23 cellular contexts compared by ENCODE assay signal in the genomic region with DNA sequence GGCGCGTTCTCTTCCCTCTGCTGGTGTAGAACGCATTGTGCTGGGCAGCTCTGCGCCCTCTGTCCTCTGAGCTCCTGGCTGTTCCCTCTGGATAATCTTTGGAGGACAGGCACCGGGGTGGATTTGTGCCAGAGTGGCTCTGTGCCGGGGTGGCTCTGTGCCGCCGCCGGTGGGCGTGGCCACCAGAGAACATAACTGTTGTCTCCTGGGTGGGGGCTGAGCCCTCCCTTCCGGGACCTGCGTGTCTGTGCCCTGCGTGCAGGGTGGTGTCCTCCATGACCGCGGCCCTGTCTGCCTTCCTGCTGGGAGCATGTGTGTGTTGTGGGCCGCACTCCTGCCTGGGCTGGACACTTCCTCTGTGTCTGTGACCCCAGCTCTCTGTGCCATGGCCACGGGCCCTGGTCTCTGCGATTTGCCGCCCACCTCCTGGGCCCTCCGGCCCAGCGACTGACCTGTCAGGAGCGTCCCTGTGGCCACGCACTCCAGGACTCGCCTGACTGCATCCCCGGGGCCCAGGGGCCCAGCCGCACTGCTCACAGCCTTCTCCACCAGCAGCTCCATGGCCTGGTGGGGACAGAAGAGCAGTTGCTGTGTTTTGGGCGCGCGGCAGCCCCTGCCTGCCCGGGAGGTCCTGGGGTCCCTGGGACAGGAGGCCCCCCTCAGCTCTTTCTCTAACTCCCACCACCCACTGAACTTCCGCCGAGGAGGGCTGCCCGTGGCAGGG. TPM values are rescaled to one million over a fixed set of nuclear protein-coding genes. Genes with fewer than 3 reads are reported as not detected.
DNase-seq lines count a peak whose midpoint lies in the region; ATAC-seq and TF ChIP-seq lines count a peak whose summit lies in the region.
"Had no signal": no experiment of that assay in that cellular context is flagged by ENCODE, and none has a peak within 500 bp of the region (broad histone marks: within the 10 kb centered on the region; RNA-seq: fewer than 3 reads in every experiment).

No MANE protein-coding gene starts in this region.

- H4K20me1 ChIP-seq in BLaER1 treated with 17β-estradiol and CSF1 and Interleukin-3, amounts not matched to agents 10 nM and 100 nM, result no peaks in the 10 kb centered on the region

- peak overlapping the region in 2 of 11 experiments; percentile 16 to 40; a peak in 4 of 22 replicates for H3K9ac ChIP-seq in BLaER1 treated with 17β-estradiol and CSF1 and Interleukin-3, amounts not matched to agents 10 nM and 100 nM
- H3K9ac ChIP-seq: parathyroid adenoma had no signal

- H3K27me3 Mint-ChIP-seq in endothelial cell (ENCODE audit: unreplicated experiment), result peaks cover 6% of the 10 kb centered on the region
- no peaks in the 10 kb centered on the region for H3K27me3 Mint-ChIP-seq in natural killer cell treated with Interleukin-12 subunit alpha and Interleukin-12 subunit beta and Interleukin-15 and Interleukin-18, amount 100 ng/mL, for 72 hours
- H3K27me3 Mint-ChIP-seq: activated naive CD8-positive, alpha-beta T cell treated with anti-CD3 and anti-CD28 coated beads, Interleukin-2, amount 50 U/mL, for 24 hours; activated T-helper 17 cell treated with anti-CD3 and anti-CD28 coated beads, Interleukin-2, amount 50 U/mL, for 72 hours; CD8-positive, alpha-beta memory T cell; naive thymus-derived CD8-positive, alpha-beta T cell had no signal

- TF ChIP-seq CTCF in endothelial cell (IDR thresholded peaks at IDR 0.05; ENCODE audit: unreplicated experiment), result no peak

- ATAC-seq in natural killer cell treated with Interleukin-12 subunit alpha and Interleukin-12 subunit beta and Interleukin-15 and Interleukin-18, amount 100 ng/mL, for 72 hours, result no peak
- no peak for ATAC-seq in GM19395 (IDR thresholded peaks at IDR 0.05; ENCODE audit: unreplicated experiment)
- ATAC-seq: activated naive CD8-positive, alpha-beta T cell treated with anti-CD3 and anti-CD28 coated beads, Interleukin-2, amount 50 U/mL, for 24 hours; activated T-helper 17 cell treated with anti-CD3 and anti-CD28 coated beads, Interleukin-2, amount 50 U/mL, for 72 hours; GM12878; naive thymus-derived CD8-positive, alpha-beta T cell; stimulated activated effector memory CD8-positive, alpha-beta T cell treated with anti-CD3 and anti-CD28 coated beads, Interleukin-12 subunit alpha, Interleukin-12 subunit beta, amount 100 ng/mL, for 72 hours had no signal

- H3K4me1 ChIP-seq in BLaER1 treated with 17β-estradiol and CSF1 and Interleukin-3, amounts not matched to agents 10 nM and 100 nM, result peaks cover 50 to 72% (median 61%) of the 10 kb centered on the region in 10 experiments
- H3K4me1 ChIP-seq: parathyroid adenoma had no signal

- peak; percentile 49 for DNase-seq in G401 (ENCODE audit: low spot score)
- no peak for DNase-seq in endothelial cell (ENCODE audit: low spot score)
- no peak for DNase-seq in natural killer cell treated with Interleukin-12 subunit alpha and Interleukin-12 subunit beta and Interleukin-15 and Interleukin-18, amount 100 ng/mL, for 72 hours (ENCODE audit: low spot score)
- no peak for DNase-seq in DMS 273 treated with DMSO at 0.1 percent for 48 hours (lab: John Stamatoyannopoulos, UW)
- no peak for DNase-seq in NCI-H446 treated with DMSO at 0.1 percent for 48 hours (lab: John Stamatoyannopoulos, UW)
- DNase-seq: activated CD4-positive, alpha-beta T cell treated with anti-CD3 and anti-CD28 coated beads for 1 hour; activated naive CD8-positive, alpha-beta T cell treated with anti-CD3 and anti-CD28 coated beads, Interleukin-2, amount 50 U/mL, for 24 hours; CD8-positive, alpha-beta memory T cell; DMS53; Kasumi-1; naive thymus-derived CD8-positive, alpha-beta T cell; NCI-H1930; NCI-H748 treated with DMSO at 0.1 percent for 48 hours; SHP77 had no signal

- no peaks in the 10 kb centered on the region for H3K9me3 Mint-ChIP-seq in endothelial cell (ENCODE audit: unreplicated experiment)
- peaks cover 4% of the 10 kb centered on the region for H3K9me3 Mint-ChIP-seq in natural killer cell treated with Interleukin-12 subunit alpha and Interleukin-12 subunit beta and Interleukin-15 and Interleukin-18, amount 100 ng/mL, for 72 hours
- H3K9me3 Mint-ChIP-seq: activated naive CD8-positive, alpha-beta T cell treated with anti-CD3 and anti-CD28 coated beads, Interleukin-2, amount 50 U/mL, for 24 hours; CD8-positive, alpha-beta memory T cell; stimulated activated effector memory CD8-positive, alpha-beta T cell treated with anti-CD3 and anti-CD28 coated beads, Interleukin-12 subunit alpha, Interleukin-12 subunit beta, amount 100 ng/mL, for 72 hours had no signal

- no peaks in the 10 kb centered on the region for H3K9me3 ChIP-seq in BLaER1 treated with 17β-estradiol and CSF1 and Interleukin-3, amounts not matched to agents 10 nM and 100 nM (replicated peaks in 1 of 11)

- H3K27me3 ChIP-seq in BLaER1 treated with 17β-estradiol and CSF1 and Interleukin-3, amounts not matched to agents 10 nM and 100 nM, result peaks cover 0 to 2% (median 0%) of the 10 kb centered on the region in 11 experiments; a peak in 2 of 22 replicates

- H3K36me3 ChIP-seq in BLaER1 treated with 17β-estradiol and CSF1 and Interleukin-3, amounts not matched to agents 10 nM and 100 nM, result no peaks in the 10 kb centered on the region

- in situ Hi-C loops in G401 (cut with HindIII; ENCODE audit: low sequenced_read_pairs), result no loop called here

- H3K4me3 Mint-ChIP-seq in endothelial cell (ENCODE audit: unreplicated experiment), result peak overlapping the region; percentile 83
- peak overlapping the region; percentile 25 for H3K4me3 Mint-ChIP-seq in natural killer cell treated with Interleukin-12 subunit alpha and Interleukin-12 subunit beta and Interleukin-15 and Interleukin-18, amount 100 ng/mL, for 72 hours
- H3K4me3 Mint-ChIP-seq: activated naive CD8-positive, alpha-beta T cell treated with anti-CD3 and anti-CD28 coated beads, Interleukin-2, amount 50 U/mL, for 24 hours; activated T-helper 17 cell treated with anti-CD3 and anti-CD28 coated beads, Interleukin-2, amount 50 U/mL, for 72 hours; stimulated activated effector memory CD8-positive, alpha-beta T cell treated with anti-CD3 and anti-CD28 coated beads, Interleukin-12 subunit alpha, Interleukin-12 subunit beta, amount 100 ng/mL, for 72 hours had no signal

- peaks cover 11% of the 10 kb centered on the region for H3K4me1 Mint-ChIP-seq in endothelial cell (ENCODE audit: unreplicated experiment)
- H3K4me1 Mint-ChIP-seq in natural killer cell treated with Interleukin-12 subunit alpha and Interleukin-12 subunit beta and Interleukin-15 and Interleukin-18, amount 100 ng/mL, for 72 hours (ENCODE audit: low read depth in 2 of 2), result peaks cover 44 to 57% of the 10 kb centered on the region in 2 donors

- H3K4me3 ChIP-seq in BLaER1 treated with 17β-estradiol and CSF1 and Interleukin-3, amounts not matched to agents 10 nM and 100 nM, result no peak overlapping the region
- H3K4me3 ChIP-seq: GM12878 had no signal

- peak overlapping the region in 9 of 11 experiments; percentile 12 to 95 (median 50); a peak in 14 of 22 replicates for H3K27ac ChIP-seq in BLaER1 treated with 17β-estradiol and CSF1 and Interleukin-3, amounts not matched to agents 10 nM and 100 nM
- H3K27ac ChIP-seq: parathyroid adenoma had no signal

- no peak overlapping the region for H3K27ac Mint-ChIP-seq in endothelial cell (ENCODE audit: unreplicated experiment)
- H3K27ac Mint-ChIP-seq in natural killer cell treated with Interleukin-12 subunit alpha and Interleukin-12 subunit beta and Interleukin-15 and Interleukin-18, amount 100 ng/mL, for 72 hours, result peak overlapping the region; percentile 53 to 71
- H3K27ac Mint-ChIP-seq: activated naive CD8-positive, alpha-beta T cell treated with anti-CD3 and anti-CD28 coated beads, Interleukin-2, amount 50 U/mL, for 24 hours; activated T-helper 17 cell treated with anti-CD3 and anti-CD28 coated beads, Interleukin-2, amount 50 U/mL, for 72 hours; stimulated activated effector memory CD8-positive, alpha-beta T cell treated with anti-CD3 and anti-CD28 coated beads, Interleukin-12 subunit alpha, Interleukin-12 subunit beta, amount 100 ng/mL, for 72 hours had no signal

- H3K36me3 Mint-ChIP-seq in endothelial cell (ENCODE audit: low read depth, unreplicated experiment), result peaks cover 3% of the 10 kb centered on the region
- no peaks in the 10 kb centered on the region for H3K36me3 Mint-ChIP-seq in natural killer cell treated with Interleukin-12 subunit alpha and Interleukin-12 subunit beta and Interleukin-15 and Interleukin-18, amount 100 ng/mL, for 72 hours
- H3K36me3 Mint-ChIP-seq: CD8-positive, alpha-beta memory T cell; naive thymus-derived CD8-positive, alpha-beta T cell had no signal

- H3K4me2 ChIP-seq in BLaER1 treated with 17β-estradiol and CSF1 and Interleukin-3, amounts not matched to agents 10 nM and 100 nM, result peak overlapping the region in 10 of 11 experiments; percentile 48 to 96 (median 86); a peak in 11 of 22 replicates

RNA-seq across cellular contexts. Expression of a gene that starts 22.4 kb away (rescaled TPM):
- 18.5 and 31.4 TPM in 2 replicates for total RNA-seq in G401 (2014; rRNA removed; shearing (Covaris generic))
- total RNA-seq in endothelial cell (ENCODE audit: unreplicated experiment), result 10.9 TPM
- total RNA-seq in natural killer cell treated with Interleukin-12 subunit alpha and Interleukin-12 subunit beta and Interleukin-15 and Interleukin-18, amount 100 ng/mL, for 72 hours, result 10 to 100 TPM; 58.5 to 61.9 TPM
- total RNA-seq: glomerular endothelial cell had no signal

RNA-seq across cellular contexts. Expression of a gene that starts 36.6 kb away (rescaled TPM):
- 0.37 TPM in 1 of 2 replicates, not detected in the other for total RNA-seq in G401 (2014; rRNA removed; shearing (Covaris generic))
- total RNA-seq in endothelial cell (ENCODE audit: unreplicated experiment), result not detected
- under 1 TPM in 1 of 2 donors, not detected in 1; 0.21 TPM for total RNA-seq in natural killer cell treated with Interleukin-12 subunit alpha and Interleukin-12 subunit beta and Interleukin-15 and Interleukin-18, amount 100 ng/mL, for 72 hours
- total RNA-seq: activated T-helper 17 cell treated with anti-CD3 and anti-CD28 coated beads, Interleukin-2, amount 50 U/mL, for 72 hours; CD8-positive, alpha-beta memory T cell; glomerular endothelial cell; GM12878; mesenteric fat pad; naive thymus-derived CD8-positive, alpha-beta T cell; temporal lobe had no signal

RNA-seq across cellular contexts. Expression of a gene that starts 46.1 kb away (rescaled TPM):
- total RNA-seq in G401 (2014; rRNA removed; shearing (Covaris generic)), result 60.7 and 66.3 TPM in 2 replicates
- total RNA-seq in endothelial cell (ENCODE audit: unreplicated experiment), result 26.7 TPM
- total RNA-seq in natural killer cell treated with Interleukin-12 subunit alpha and Interleukin-12 subunit beta and Interleukin-15 and Interleukin-18, amount 100 ng/mL, for 72 hours, result 10 to 100 TPM; 58.5 to 75.1 TPM

RNA-seq across cellular contexts. Expression of a gene that starts 47.1 kb away (rescaled TPM):
- total RNA-seq in G401 (2014; rRNA removed; shearing (Covaris generic)), result 18.2 and 27.1 TPM in 2 replicates
- total RNA-seq in endothelial cell (ENCODE audit: unreplicated experiment), result 23.8 TPM
- total RNA-seq in natural killer cell treated with Interleukin-12 subunit alpha and Interleukin-12 subunit beta and Interleukin-15 and Interleukin-18, amount 100 ng/mL, for 72 hours, result 10 to 100 TPM; 40.6 to 55.4 TPM
